ENCODE assay signal across 2 cellular contexts in genomic region chr16:77236063-77236511, GRCh38.
TF ChIP-seq lines count a peak whose summit lies in the region.

No MANE protein-coding gene starts in this region.

TF ChIP-seq in A549, 52 proteins besides CTCF, POLR2A, EP300 and RAD21:
- TF ChIP-seq HOXB13 (CRISPR knock-in tag; IDR thresholded peaks at IDR 0.05; ENCODE audit: low read depth) (peak; percentile 35; the same call in 1 of the 2 replicates), RARB (CRISPR knock-in tag; IDR thresholded peaks at IDR 0.05) (no peak), HOXB5 (CRISPR knock-in tag; IDR thresholded peaks at IDR 0.05) (no peak), SMC3 (IDR thresholded peaks at IDR 0.05) (peak; percentile 100), JUN (IDR thresholded peaks at IDR 0.05) (peak in 1 of 2 experiments; percentile 20; a peak in 1 of 5 replicates), FOSL2 (IDR thresholded peaks at IDR 0.05) (no peak), FOSL2 (CRISPR knock-in tag; IDR thresholded peaks at IDR 0.05) (peak; percentile 6; the same call in 1 of the 2 replicates), MAX (IDR thresholded peaks at IDR 0.05) (peak; percentile 80), CEBPB (IDR thresholded peaks at IDR 0.05) (0 out of 4 replicates have a peak, but pooled peaks of 1 of the 2 experiments have one; percentile 16), ZFP36 (IDR thresholded peaks at IDR 0.05; ENCODE audit: borderline replicate concordance, partially characterized antibody) (peak; percentile 15), HES2 (IDR thresholded peaks at IDR 0.05) (no peak)

TF ChIP-seq in GM12878, 131 proteins besides CTCF, POLR2A, EP300 and RAD21 (continues in another document):
- peak; percentile 42; the same call in 1 of the 2 replicates for TF ChIP-seq HSF1 (IDR thresholded peaks at IDR 0.05; ENCODE audit: low read depth, low read length)
- no peak for TF ChIP-seq ZBTB40 (IDR thresholded peaks at IDR 0.05; ENCODE audit: borderline replicate concordance)
- peak; percentile 46; the same call in 1 of the 2 replicates for TF ChIP-seq RFX5 (IDR thresholded peaks at IDR 0.05; ENCODE audit: low read depth, low read length)
- TF ChIP-seq CHD2 (IDR thresholded peaks at IDR 0.05; ENCODE audit: borderline replicate concordance, low read depth, low read length) = no peak
- TF ChIP-seq ATF7 (IDR thresholded peaks at IDR 0.05; ENCODE audit: low read depth) = peak; percentile 46
- TF ChIP-seq BACH1 (IDR thresholded peaks at IDR 0.05; ENCODE audit: borderline replicate concordance) = no peak
- TF ChIP-seq FOXK2 (IDR thresholded peaks at IDR 0.05) = no peak
- no peak for TF ChIP-seq SRF (IDR thresholded peaks at IDR 0.05; ENCODE audit: low read depth in 2 of 2, low read length in 2 of 2)
- TF ChIP-seq E2F4 (IDR thresholded peaks at IDR 0.05; ENCODE audit: low read depth, low read length) = no peak
- no peak for TF ChIP-seq SPI1 (IDR thresholded peaks at IDR 0.05; ENCODE audit: borderline replicate concordance, insufficient read depth, low read depth, low read length)
- no peak for TF ChIP-seq SUPT20H (IDR thresholded peaks at IDR 0.05; ENCODE audit: borderline replicate concordance, control insufficient read depth, low read depth, low read length)
- TF ChIP-seq ZSCAN29 (IDR thresholded peaks at IDR 0.05) = 0 out of 2 replicates have a peak, but pooled peaks have one; percentile 21
- TF ChIP-seq ZBTB33 (IDR thresholded peaks at IDR 0.05) = no peak
- no peak for TF ChIP-seq NFXL1 (IDR thresholded peaks at IDR 0.05; ENCODE audit: borderline replicate concordance)
- 0 out of 2 replicates have a peak, but pooled peaks have one; percentile 44 for TF ChIP-seq NBN (IDR thresholded peaks at IDR 0.05)
- TF ChIP-seq BCL3 (IDR thresholded peaks at IDR 0.05; ENCODE audit: borderline replicate concordance, insufficient read depth, low read depth, low read length, poor library complexity, severe bottlenecking) = no peak
- TF ChIP-seq EZH2 (IDR thresholded peaks at IDR 0.05; ENCODE audit: borderline replicate concordance, control insufficient read depth, low read depth, low read length) = no peak
- no peak for TF ChIP-seq ELK1 (IDR thresholded peaks at IDR 0.05; ENCODE audit: low read depth, low read length)
- TF ChIP-seq SREBF2 (IDR thresholded peaks at IDR 0.05; ENCODE audit: low read length) = no peak
- TF ChIP-seq PKNOX1 (IDR thresholded peaks at IDR 0.05) = no peak
- no peak for TF ChIP-seq PAX8 (IDR thresholded peaks at IDR 0.05)
- peak; percentile 60 for TF ChIP-seq RUNX3 (IDR thresholded peaks at IDR 0.05; ENCODE audit: low read length)
- TF ChIP-seq RB1 (IDR thresholded peaks at IDR 0.05; ENCODE audit: borderline replicate concordance) = peak; percentile 87; the same call in 1 of the 2 replicates
- no peak for TF ChIP-seq CBX5 (IDR thresholded peaks at IDR 0.05; ENCODE audit: low read depth)
- no peak for TF ChIP-seq NR2F1 (conservative IDR thresholded peaks at IDR 0.05)
- TF ChIP-seq ATF2 (IDR thresholded peaks at IDR 0.05; ENCODE audit: low read length) = no peak
- no peak for TF ChIP-seq EGR1 (IDR thresholded peaks at IDR 0.05; ENCODE audit: borderline replicate concordance in 1 of 2, low read depth in 2 of 2, low read length in 2 of 2)
- TF ChIP-seq YBX1 (IDR thresholded peaks at IDR 0.05) = no peak
- no peak for TF ChIP-seq HDGF (IDR thresholded peaks at IDR 0.05)
- peak; percentile 53; the same call in 1 of the 2 replicates for TF ChIP-seq IRF3 (IDR thresholded peaks at IDR 0.05)
- peak; percentile 100 for TF ChIP-seq SMC3 (IDR thresholded peaks at IDR 0.05; ENCODE audit: borderline replicate concordance, low read length)
- no peak for TF ChIP-seq ETV6 (conservative IDR thresholded peaks at IDR 0.05 in 1 of 2, IDR thresholded peaks at IDR 0.05 in 1 of 2; ENCODE audit: borderline replicate concordance in 1 of 2, low read depth in 1 of 2)
- no peak for TF ChIP-seq RBBP5 (conservative IDR thresholded peaks at IDR 0.05)
- no peak for TF ChIP-seq SREBF1 (IDR thresholded peaks at IDR 0.05; ENCODE audit: low read length)
- peak; percentile 81; the same call in 1 of the 2 replicates for TF ChIP-seq CREM (IDR thresholded peaks at IDR 0.05; ENCODE audit: low read depth)
- TF ChIP-seq PRDM15 (CRISPR knock-in tag; IDR thresholded peaks at IDR 0.05) = no peak
- no peak for TF ChIP-seq GATAD2B (conservative IDR thresholded peaks at IDR 0.05; ENCODE audit: low read depth)
- TF ChIP-seq MYC (IDR thresholded peaks at IDR 0.05; ENCODE audit: insufficient read depth, insufficient read length, insufficient replicate concordance, low read length, severe bottlenecking) = no peak
- no peak for TF ChIP-seq RAD51 (IDR thresholded peaks at IDR 0.05)
